ENCODE assay signal across 1 cellular context in genomic region chr10:32471232-32471631, GRCh38.
TF ChIP-seq lines count a peak whose summit lies in the region.

No MANE protein-coding gene starts in this region.

TF ChIP-seq in A549, 52 proteins besides CTCF, POLR2A, EP300 and RAD21:
- TF ChIP-seq BCL3 (IDR thresholded peaks at IDR 0.05) (no peak), RFX5 (IDR thresholded peaks at IDR 0.05) (no peak), ZNF302 (CRISPR knock-in tag; IDR thresholded peaks at IDR 0.05) (no peak), HEYL (CRISPR knock-in tag; IDR thresholded peaks at IDR 0.05) (no peak), PHF8 (IDR thresholded peaks at IDR 0.05; ENCODE audit: borderline replicate concordance, low read depth) (no peak), POLR2AphosphoS2 (conservative IDR thresholded peaks at IDR 0.05; ENCODE audit: low read length) (no peak), MAFK (IDR thresholded peaks at IDR 0.05; ENCODE audit: partially characterized antibody) (no peak)
